In genomic region chr20:15491564-15491963, GRCh38 we compare ENCODE assay signal across 14 cellular contexts.
DNase-seq lines count a peak whose midpoint lies in the region; ATAC-seq and TF ChIP-seq lines count a peak whose summit lies in the region.
"Had no signal": no experiment of that assay in that cellular context is flagged by ENCODE, and none has a peak within 500 bp of the region (broad histone marks: within the 10 kb centered on the region; RNA-seq: fewer than 3 reads in every experiment).

No MANE protein-coding gene starts in this region.

- intact Hi-C loops in upper lobe of right lung (cut with DNase I), result loop anchor here (10.0 kb wide), 1 partner anchor 737 kb away; no protein-coding TSS in a partner anchor

- peak; percentile 11 for TF ChIP-seq CTCF in foreskin fibroblast (IDR thresholded peaks at IDR 0.05; ENCODE audit: low read depth, low read length)
- TF ChIP-seq CTCF in upper lobe of right lung (IDR thresholded peaks at IDR 0.05), result peak; percentile 18
- TF ChIP-seq CTCF in GM20000 (IDR thresholded peaks at IDR 0.05; ENCODE audit: extremely low read depth, missing control alignments), result no peak
- no peak for TF ChIP-seq CTCF in GM10266 (IDR thresholded peaks at IDR 0.05; ENCODE audit: control insufficient read depth, insufficient read depth, low read depth, missing control alignments)

- peak; percentile 40 for ATAC-seq in upper lobe of right lung

- H3K27me3 ChIP-seq in upper lobe of right lung, result no peaks in the 10 kb centered on the region
- H3K27me3 ChIP-seq: adrenal gland had no signal

- no peaks in the 10 kb centered on the region for H3K36me3 ChIP-seq in upper lobe of right lung
- H3K36me3 ChIP-seq: adrenal gland had no signal

- no peaks in the 10 kb centered on the region for H3K4me1 ChIP-seq in upper lobe of right lung
- H3K4me1 ChIP-seq: adrenal gland had no signal

- H3K9me3 ChIP-seq in upper lobe of right lung, result no peaks in the 10 kb centered on the region
- H3K9me3 ChIP-seq: adrenal gland had no signal

- H3K4me3 ChIP-seq in foreskin fibroblast (ENCODE audit: low read depth in 1 of 2, low read length in 2 of 2), result no peak overlapping the region
- no peak overlapping the region for H3K4me3 ChIP-seq in upper lobe of right lung
- H3K4me3 ChIP-seq: adrenal gland had no signal

- H3K27ac ChIP-seq in upper lobe of right lung, result no peak overlapping the region
- H3K27ac ChIP-seq: adrenal gland had no signal

- DNase-seq in SIG-M5 treated with dmso at 0.1 percent for 504 hours (lab: John Stamatoyannopoulos, UW; ENCODE audit: unreplicated experiment) (peak; percentile 1), SIG-M5 (lab: John Stamatoyannopoulos, UW) (no peak), NCI-H82 treated with DMSO at 0.1 percent for 48 hours (lab: John Stamatoyannopoulos, UW; ENCODE audit: unreplicated experiment) (peak; percentile 78), foreskin fibroblast (no peak), upper lobe of right lung (no peak), GM20000 (ENCODE audit: low spot score) (no peak), Ammon's horn (ENCODE audit: low spot score) (no peak), GM10266 (ENCODE audit: extremely low spot score) (no peak)
- DNase-seq: adrenal gland; NCI-H446 treated with DMSO at 0.1 percent for 48 hours; nephron progenitor cell; stimulated activated CD4-positive, alpha-beta T cell treated with anti-CD3 and anti-CD28 coated beads, Interleukin-2, amount 100 ng/mL, for 48 hours; substantia nigra; T-helper 1 cell had no signal

Comparison
In these comparisons a context has a peak if more than half of its experiments do, and no peak if none do; other contexts are left out.
1. DNase-seq: peak in SIG-M5 treated with dmso at 0.1 percent for 504 hours (single experiment) and NCI-H82 treated with DMSO at 0.1 percent for 48 hours (single experiment); none in SIG-M5 (single experiment), foreskin fibroblast (0 of 2), upper lobe of right lung (single experiment), GM20000 (single experiment), Ammon's horn (single experiment) and GM10266 (single experiment).
2. CTCF ChIP-seq: peak in foreskin fibroblast (single experiment) and upper lobe of right lung (single experiment); none in GM20000 (single experiment) and GM10266 (single experiment).